ENCODE assay signal across 9 cellular contexts in the genomic region with DNA sequence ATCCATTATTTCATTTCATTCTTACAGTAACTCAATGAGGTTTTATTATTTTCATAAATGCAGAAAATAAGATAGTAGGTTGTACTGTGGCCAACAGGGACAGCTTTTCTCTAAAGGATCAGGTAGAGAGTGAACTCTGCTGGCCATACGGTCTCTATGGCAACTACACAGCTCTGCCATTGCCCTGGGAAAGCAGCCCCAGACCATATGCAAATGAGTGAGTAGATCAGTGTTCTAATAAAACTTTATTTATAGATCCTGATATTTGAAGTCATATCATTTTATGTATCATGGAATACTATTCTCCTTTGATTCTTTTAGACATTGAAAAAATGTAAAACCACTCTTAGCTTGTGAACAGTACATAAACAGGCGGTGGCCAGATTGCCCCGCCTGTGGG.
DNase-seq lines count a peak whose midpoint lies in the region; ATAC-seq and TF ChIP-seq lines count a peak whose summit lies in the region.
"Had no signal": no experiment of that assay in that cellular context is flagged by ENCODE, and none has a peak within 500 bp of the region (broad histone marks: within the 10 kb centered on the region; RNA-seq: fewer than 3 reads in every experiment).

No MANE protein-coding gene starts in this region.

- peak overlapping the region in 1 of 2 donors; percentile 60 for H3K9ac ChIP-seq in mucosa of rectum (ENCODE audit: low read depth in 1 of 2, low read length in 2 of 2)

- H3K27me3 ChIP-seq in heart right ventricle: no peaks in the 10 kb centered on the region
- H3K27me3 ChIP-seq in mucosa of rectum (ENCODE audit: control insufficient read depth in 2 of 2, insufficient read depth in 2 of 2, low read length in 2 of 2): no peaks in the 10 kb centered on the region
- no peaks in the 10 kb centered on the region for H3K27me3 ChIP-seq in uterus

- H3K4me3 ChIP-seq in heart right ventricle: peak overlapping the region in 8 of 10 donors; percentile 3 to 43 (median 28)
- peak overlapping the region; percentile 49 to 67 for H3K4me3 ChIP-seq in mucosa of rectum (ENCODE audit: low read length in 2 of 2)
- H3K4me3 ChIP-seq in uterus: peak overlapping the region; percentile 4 to 31

- WGBS in heart right ventricle, 2 donors: 77 to 90% methylated on average over 3 of the region's 3 CpGs

- H3K27ac ChIP-seq in heart right ventricle: peak overlapping the region in 9 of 10 donors; percentile 11 to 80 (median 51)
- peak overlapping the region; percentile 49 for H3K27ac ChIP-seq in cingulate gyrus (ENCODE audit: low read depth, low read length)
- peak overlapping the region; percentile 35 to 66 for H3K27ac ChIP-seq in mucosa of rectum (ENCODE audit: low read depth in 2 of 2, low read length in 2 of 2)
- H3K27ac ChIP-seq in uterus: peak overlapping the region; percentile 60 to 65

- DNase-seq in heart right ventricle (no peak), cardiac septum (ENCODE audit: low spot score) (no peak), uterus (no peak), epidermal melanocyte (ENCODE audit: insufficient read length, low spot score) (no peak)
- DNase-seq: activated CD4-positive, alpha-beta T cell treated with anti-CD3 and anti-CD28 coated beads for 1 hour had no signal

- no peak for TF ChIP-seq POLR2A in uterus (IDR thresholded peaks at IDR 0.05)

- no peak for TF ChIP-seq CTCF in heart right ventricle (IDR thresholded peaks at IDR 0.05)
- no peak for TF ChIP-seq CTCF in uterus (IDR thresholded peaks at IDR 0.05)

- H3K9me3 ChIP-seq in heart right ventricle (no peaks in the 10 kb centered on the region), mucosa of rectum (ENCODE audit: control insufficient read depth in 2 of 2, low read length in 2 of 2) (no peaks in the 10 kb centered on the region), uterus (no peaks in the 10 kb centered on the region)

- peaks cover 3 to 37% (median 9%) of the 10 kb centered on the region in 9 donors for H3K4me1 ChIP-seq in heart right ventricle
- peaks cover 0 to 8% of the 10 kb centered on the region in 2 donors for H3K4me1 ChIP-seq in mucosa of rectum (ENCODE audit: control insufficient read depth in 2 of 2, insufficient read depth in 2 of 2, low read length in 2 of 2)
- H3K4me1 ChIP-seq in uterus: no peaks in the 10 kb centered on the region

- intact Hi-C loops in heart right ventricle (cut with DNase I) (loop anchor here in 1 of 10 donors (10.0 kb wide), 1 partner anchor 320 kb away; no protein-coding TSS in a partner anchor), cardiac septum (cut with DNase I) (no loop called here), uterus (cut with DNase I; ENCODE audit: low total_unique reads) (no loop called here)

- peak in 1 of 8 donors; percentile 17 for ATAC-seq in heart right ventricle
- ATAC-seq in GM21423 (IDR thresholded peaks at IDR 0.05; ENCODE audit: unreplicated experiment): no peak
- no peak for ATAC-seq in GM21360 (IDR thresholded peaks at IDR 0.05; ENCODE audit: unreplicated experiment)

- H3K36me3 ChIP-seq in heart right ventricle: no peaks in the 10 kb centered on the region
- no peaks in the 10 kb centered on the region for H3K36me3 ChIP-seq in mucosa of rectum (ENCODE audit: control insufficient read depth in 2 of 2, insufficient read depth in 2 of 2, low read length in 2 of 2)
- H3K36me3 ChIP-seq in uterus: no peaks in the 10 kb centered on the region
